In the genomic region with DNA sequence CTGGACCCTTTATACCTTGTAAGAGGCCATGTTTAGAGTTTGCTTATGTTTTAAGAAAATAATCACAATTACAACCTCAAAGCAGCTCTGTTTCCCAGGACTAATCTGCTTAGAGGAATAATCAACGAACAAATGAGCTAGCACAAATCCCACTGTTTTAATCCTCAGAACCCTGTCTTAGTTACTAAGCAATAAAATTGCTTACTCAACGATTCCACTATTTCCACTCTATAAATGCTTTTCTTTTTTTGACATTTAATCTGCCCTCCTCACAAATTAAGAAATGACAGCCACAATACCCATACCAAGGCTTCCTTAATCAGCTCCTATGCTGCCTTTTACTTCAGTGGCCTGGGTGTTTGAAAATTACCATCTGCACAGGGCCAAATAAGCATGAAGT, we compare ENCODE assay signal across 1 cellular context.
TF ChIP-seq lines count a peak whose summit lies in the region.

No MANE protein-coding gene starts in this region.

TF ChIP-seq in IMR-90, 13 proteins besides CTCF, POLR2A, EP300 and RAD21 (continued from another document):
- TF ChIP-seq, protein P1, sequence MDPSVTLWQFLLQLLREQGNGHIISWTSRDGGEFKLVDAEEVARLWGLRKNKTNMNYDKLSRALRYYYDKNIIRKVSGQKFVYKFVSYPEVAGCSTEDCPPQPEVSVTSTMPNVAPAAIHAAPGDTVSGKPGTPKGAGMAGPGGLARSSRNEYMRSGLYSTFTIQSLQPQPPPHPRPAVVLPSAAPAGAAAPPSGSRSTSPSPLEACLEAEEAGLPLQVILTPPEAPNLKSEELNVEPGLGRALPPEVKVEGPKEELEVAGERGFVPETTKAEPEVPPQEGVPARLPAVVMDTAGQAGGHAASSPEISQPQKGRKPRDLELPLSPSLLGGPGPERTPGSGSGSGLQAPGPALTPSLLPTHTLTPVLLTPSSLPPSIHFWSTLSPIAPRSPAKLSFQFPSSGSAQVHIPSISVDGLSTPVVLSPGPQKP (IDR thresholded peaks at IDR 0.05; ENCODE audit: borderline replicate concordance, low read depth, low read length), result no peak
TF ChIP-seq in IMR-90: peak in this region for 1.
